ENCODE assay signal across 14 cellular contexts in the genomic region with DNA sequence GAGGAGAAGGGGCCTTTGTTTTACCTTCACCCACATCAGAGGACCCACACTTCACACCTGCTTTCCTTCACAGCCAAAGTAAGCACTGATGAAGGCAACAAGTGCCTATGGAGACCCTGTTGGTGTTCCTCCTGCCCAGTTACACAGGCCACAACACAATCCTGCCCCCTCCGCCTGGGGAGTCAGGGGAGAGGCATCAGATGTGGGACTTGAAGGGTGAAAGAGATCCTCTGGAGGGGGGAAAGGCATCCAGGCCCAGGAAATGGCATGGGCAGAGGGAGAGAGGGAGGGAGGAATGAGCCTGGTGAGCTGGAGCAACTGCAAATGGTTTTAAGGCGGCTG. TPM values are rescaled to one million over a fixed set of nuclear protein-coding genes. Genes with fewer than 3 reads are reported as not detected.
DNase-seq lines count a peak whose midpoint lies in the region; ATAC-seq and TF ChIP-seq lines count a peak whose summit lies in the region.
"Had no signal": no experiment of that assay in that cellular context is flagged by ENCODE, and none has a peak within 500 bp of the region (broad histone marks: within the 10 kb centered on the region; RNA-seq: fewer than 3 reads in every experiment).

No MANE protein-coding gene starts in this region.

- TF ChIP-seq RAD21 in SK-N-SH (IDR thresholded peaks at IDR 0.05; ENCODE audit: low read length): no peak

- H3K4me1 Mint-ChIP-seq in activated naive CD8-positive, alpha-beta T cell treated with anti-CD3 and anti-CD28 coated beads, Interleukin-2, amount 50 U/mL, for 24 hours: peaks cover 23% of the 10 kb centered on the region
- H3K4me1 Mint-ChIP-seq in nephron: peaks cover 5% of the 10 kb centered on the region

- H3K27me3 ChIP-seq in SK-N-SH (ENCODE audit: insufficient read depth) (no peaks in the 10 kb centered on the region), sigmoid colon (no peaks in the 10 kb centered on the region)
- H3K27me3 ChIP-seq: gastrocnemius medialis had no signal

- no peaks in the 10 kb centered on the region for H3K9me3 Mint-ChIP-seq in activated naive CD8-positive, alpha-beta T cell treated with anti-CD3 and anti-CD28 coated beads, Interleukin-2, amount 50 U/mL, for 24 hours
- H3K9me3 Mint-ChIP-seq in nephron: no peaks in the 10 kb centered on the region

- H3K9ac ChIP-seq in SK-N-SH: no peak overlapping the region

- H3K4me2 ChIP-seq in SK-N-SH: no peak overlapping the region

- no peak for TF ChIP-seq CTCF in SK-N-SH (IDR thresholded peaks at IDR 0.05)
- no peak for TF ChIP-seq CTCF in GM20000 (IDR thresholded peaks at IDR 0.05; ENCODE audit: extremely low read depth, missing control alignments)
- no peak for TF ChIP-seq CTCF in nephron (IDR thresholded peaks at IDR 0.05; ENCODE audit: unreplicated experiment in 3 of 3)
- TF ChIP-seq CTCF in sigmoid colon (IDR thresholded peaks at IDR 0.05): no peak

- H3K27ac ChIP-seq in SK-N-SH (ENCODE audit: low read depth in 2 of 2, low read length in 1 of 2) (no peak overlapping the region), sigmoid colon (no peak overlapping the region)

- 0 out of 3 replicates have a peak, but pooled peaks have one; percentile 6 for ATAC-seq in SK-N-SH treated with all-trans-retinoic acid at 6 μM for 48 hours
- ATAC-seq in activated naive CD8-positive, alpha-beta T cell treated with anti-CD3 and anti-CD28 coated beads, Interleukin-2, amount 50 U/mL, for 24 hours: no peak

- POLR2A ChIA-PET in SK-N-SH (lab: Yijun Ruan, JAX): no interaction called here

- H3K4me3 ChIP-seq in SK-N-SH (ENCODE audit: low read depth in 2 of 2, low read length in 1 of 2): no peak overlapping the region
- H3K4me3 ChIP-seq in sigmoid colon: no peak overlapping the region
- H3K4me3 ChIP-seq: thoracic aorta had no signal

- intact Hi-C loops in sigmoid colon (cut with DNase I): loop anchor here (5.0 kb wide), 1 partner anchor 112 kb away; no protein-coding TSS in a partner anchor

- peaks cover 2% of the 10 kb centered on the region for H3K27me3 Mint-ChIP-seq in activated naive CD8-positive, alpha-beta T cell treated with anti-CD3 and anti-CD28 coated beads, Interleukin-2, amount 50 U/mL, for 24 hours
- peaks cover 10% of the 10 kb centered on the region for H3K27me3 Mint-ChIP-seq in nephron (ENCODE audit: low read depth)

- no peak overlapping the region for H3K27ac Mint-ChIP-seq in activated naive CD8-positive, alpha-beta T cell treated with anti-CD3 and anti-CD28 coated beads, Interleukin-2, amount 50 U/mL, for 24 hours
- peak overlapping the region; percentile 68 to 81 (median 74) for H3K27ac Mint-ChIP-seq in nephron

- H3K9me3 ChIP-seq in SK-N-SH: no peaks in the 10 kb centered on the region
- no peaks in the 10 kb centered on the region for H3K9me3 ChIP-seq in sigmoid colon
- H3K9me3 ChIP-seq: gastrocnemius medialis, thoracic aorta had no signal

- H3F3A ChIP-seq in SK-N-SH (replicated peaks; ENCODE audit: insufficient read depth): peaks cover 6% of the 10 kb centered on the region

- H4K20me1 ChIP-seq in SK-N-SH (ENCODE audit: insufficient read depth): no peaks in the 10 kb centered on the region

- peak overlapping the region; percentile 67 for H3K4me3 Mint-ChIP-seq in activated naive CD8-positive, alpha-beta T cell treated with anti-CD3 and anti-CD28 coated beads, Interleukin-2, amount 50 U/mL, for 24 hours
- peak overlapping the region; percentile 85 to 88 (median 86) for H3K4me3 Mint-ChIP-seq in nephron

- H3K36me3 ChIP-seq in SK-N-SH (replicated peaks in 1 of 2; ENCODE audit: control insufficient read depth in 1 of 2, insufficient read depth in 2 of 2, low read length in 1 of 2) (no peaks in the 10 kb centered on the region), sigmoid colon (no peaks in the 10 kb centered on the region)
- H3K36me3 ChIP-seq: gastrocnemius medialis, thoracic aorta had no signal

- TF ChIP-seq EP300 in SK-N-SH (IDR thresholded peaks at IDR 0.05; ENCODE audit: borderline replicate concordance in 1 of 2, low read depth in 1 of 2, low read length in 1 of 2): no peak
- no peak for TF ChIP-seq EP300 in sigmoid colon (IDR thresholded peaks at IDR 0.05)

- H3K79me2 ChIP-seq in SK-N-SH (ENCODE audit: insufficient read depth): no peaks in the 10 kb centered on the region

- no peak overlapping the region for H2AFZ ChIP-seq in SK-N-SH (ENCODE audit: low read depth)

- CTCF ChIA-PET in SK-N-SH (lab: Yijun Ruan, JAX): interaction anchor here (1.1 to 8.4 kb wide), 7 partner anchors 8 to 170 kb away, joined by 4 to 72 read pairs (median 21); no protein-coding TSS in a partner anchor

- DNase-seq in SK-N-SH: no peak
- DNase-seq in GM20000 (ENCODE audit: low spot score): peak; percentile 35
- no peak for DNase-seq in activated naive CD8-positive, alpha-beta T cell treated with anti-CD3 and anti-CD28 coated beads, Interleukin-2, amount 50 U/mL, for 24 hours
- no peak for DNase-seq in epidermal melanocyte (ENCODE audit: insufficient read length, low spot score)
- DNase-seq in sigmoid colon: no peak
- DNase-seq in HPDE6-E6E7 (ENCODE audit: extremely low spot score): no peak
- DNase-seq: gastrocnemius medialis, IMR-90, NCI-H1417 treated with DMSO at 0.1 percent for 48 hours, NCI-H524 treated with DMSO at 0.1 percent for 48 hours had no signal

- H3K9me2 ChIP-seq in SK-N-SH: no peaks in the 10 kb centered on the region

- WGBS in SK-N-SH (ENCODE audit: low lambda C conversion rate): 94% methylated on average over 2 of the region's 2 CpGs
- 95 to 96% methylated on average over 2 of the region's 2 CpGs for WGBS in sigmoid colon, 2 donors

- no peak for TF ChIP-seq POLR2A in sigmoid colon (IDR thresholded peaks at IDR 0.05)

- H3K4me1 ChIP-seq in SK-N-SH (ENCODE audit: control insufficient read depth in 1 of 2, insufficient read depth in 2 of 2, low read depth in 1 of 2, low read length in 1 of 2) (peaks cover 0 to 7% of the 10 kb centered on the region in 2 experiments; a peak in 1 of 4 replicates), sigmoid colon (peaks cover 0 to 16% (median 13%) of the 10 kb centered on the region in 4 donors)

- H3K36me3 Mint-ChIP-seq in activated naive CD8-positive, alpha-beta T cell treated with anti-CD3 and anti-CD28 coated beads, Interleukin-2, amount 50 U/mL, for 24 hours (ENCODE audit: low read depth): no peaks in the 10 kb centered on the region
- H3K36me3 Mint-ChIP-seq in nephron (ENCODE audit: low read depth): no peaks in the 10 kb centered on the region

TF ChIP-seq in SK-N-SH treated with all-trans-retinoic acid at 6 μM for 48 hours, 23 proteins besides CTCF, POLR2A, EP300 and RAD21 (continues in another document):
- TF ChIP-seq ZFP30 (CRISPR knock-in tag; IDR thresholded peaks at IDR 0.05) (no peak), TCF4 (CRISPR knock-in tag; IDR thresholded peaks at IDR 0.05; ENCODE audit: borderline replicate concordance) (no peak), SNAI2 (CRISPR knock-in tag; IDR thresholded peaks at IDR 0.05) (no peak), ZFP3 (CRISPR knock-in tag; IDR thresholded peaks at IDR 0.05) (no peak), ZNF70 (CRISPR knock-in tag; IDR thresholded peaks at IDR 0.05) (no peak), ESRRG (CRISPR knock-in tag; IDR thresholded peaks at IDR 0.05) (no peak), ZC3H10 (CRISPR knock-in tag; IDR thresholded peaks at IDR 0.05) (no peak), GLIS3 (CRISPR knock-in tag; IDR thresholded peaks at IDR 0.05) (no peak)

TF ChIP-seq in SK-N-SH, 30 proteins besides CTCF, POLR2A, EP300 and RAD21 (continues in another document):
- TF ChIP-seq ELF1 (IDR thresholded peaks at IDR 0.05) (no peak), SMC3 (IDR thresholded peaks at IDR 0.05; ENCODE audit: low read depth, low read length) (no peak), SIN3A (IDR thresholded peaks at IDR 0.05; ENCODE audit: borderline replicate concordance, low read depth, low read length) (no peak), RFX5 (IDR thresholded peaks at IDR 0.05; ENCODE audit: low read length) (no peak), FOXJ3 (CRISPR knock-in tag; IDR thresholded peaks at IDR 0.05) (no peak), TEAD4 (IDR thresholded peaks at IDR 0.05; ENCODE audit: borderline replicate concordance, insufficient read depth) (no peak), RCOR1 (IDR thresholded peaks at IDR 0.05; ENCODE audit: low read length) (no peak), RXRA (IDR thresholded peaks at IDR 0.05; ENCODE audit: borderline replicate concordance, low read depth) (no peak), TCF12 (IDR thresholded peaks at IDR 0.05) (no peak), TAF1 (IDR thresholded peaks at IDR 0.05; ENCODE audit: borderline replicate concordance, low read depth, low read length) (no peak), YY1 (IDR thresholded peaks at IDR 0.05; ENCODE audit: low read depth) (no peak), GABPA (IDR thresholded peaks at IDR 0.05; ENCODE audit: low read depth) (no peak), CHD2 (IDR thresholded peaks at IDR 0.05; ENCODE audit: low read length, partially characterized antibody) (no peak)

RNA-seq across cellular contexts. Expression of a gene that starts 1.3 kb away (rescaled TPM):
- polyA plus RNA-seq in SK-N-SH (2012; rRNA removed) (39.6 and 40.8 TPM in 2 replicates), sigmoid colon (10 to 100 TPM in 2 of 3 donors, 1 to 10 TPM in 1; 7.1 to 41.4 (median 16.9) TPM)
- 30.6 and 40.5 TPM in 2 replicates for polyA plus RNA-seq in SK-N-SH (2012; cell fraction: cytosol; rRNA removed)
- 5.9 and 7.6 TPM in 2 replicates for polyA plus RNA-seq in SK-N-SH (2012; cell fraction: nucleus; rRNA removed)
- 10 to 100 TPM in 3 of 4 donors, 1 to 10 TPM in 1; 3.5 to 11.7 (median 10.4) TPM for total RNA-seq in sigmoid colon

RNA-seq across cellular contexts. Expression of a gene that starts 19.2 kb away (rescaled TPM):
- polyA plus RNA-seq in SK-N-SH (2012; rRNA removed) (33.2 and 34.0 TPM in 2 replicates), sigmoid colon (10 to 100 TPM; 78.1 to 85.1 (median 79.5) TPM)
- 45.5 and 62.1 TPM in 2 replicates for polyA plus RNA-seq in SK-N-SH (2012; cell fraction: cytosol; rRNA removed)
- 44.1 and 55.4 TPM in 2 replicates for polyA plus RNA-seq in SK-N-SH (2012; cell fraction: nucleus; rRNA removed)
- total RNA-seq in sigmoid colon: 100 to 1,000 TPM in 1 of 4 donors, 10 to 100 TPM in 3; 74.9 to 106 (median 93.9) TPM

RNA-seq across cellular contexts. Expression of a gene that starts 37.6 kb away (rescaled TPM):
- polyA plus RNA-seq in SK-N-SH (2012; rRNA removed) (not detected in 2 replicates), sigmoid colon (1 to 10 TPM in 2 of 3 donors, under 1 TPM in 1; 0.69 to 3.0 (median 2.5) TPM)
- polyA plus RNA-seq in SK-N-SH (2012; cell fraction: cytosol; rRNA removed): 0.01 TPM in 2 replicates
- polyA plus RNA-seq in SK-N-SH (2012; cell fraction: nucleus; rRNA removed): 0.02 TPM in 1 of 2 replicates, not detected in the other
- not detected for total RNA-seq in sigmoid colon
- total RNA-seq: gastrocnemius medialis, IMR-90, kidney epithelial cell, thoracic aorta had no signal
- polyA plus RNA-seq: IMR-90 had no signal

RNA-seq across cellular contexts. Expression of a gene that starts 52.5 kb away (rescaled TPM):
- polyA plus RNA-seq in SK-N-SH (2012; rRNA removed) (19.0 and 26.8 TPM in 2 replicates), sigmoid colon (10 to 100 TPM in 2 of 3 donors, 1 to 10 TPM in 1; 7.6 to 30.3 (median 13.2) TPM)
- 10.8 and 15.3 TPM in 2 replicates for polyA plus RNA-seq in SK-N-SH (2012; cell fraction: cytosol; rRNA removed)
- polyA plus RNA-seq in SK-N-SH (2012; cell fraction: nucleus; rRNA removed): 63.4 and 87.9 TPM in 2 replicates
- 10 to 100 TPM; 25.3 to 47.1 (median 37.6) TPM for total RNA-seq in sigmoid colon
